ENCODE assay signal across 1 cellular context in genomic region chr7:99752354-99752753, GRCh38.
TF ChIP-seq lines count a peak whose summit lies in the region.

No MANE protein-coding gene starts in this region.

TF ChIP-seq in SK-N-SH treated with all-trans-retinoic acid at 6 μM for 48 hours, 23 proteins besides CTCF, POLR2A, EP300 and RAD21 (continued from another document):
- TF ChIP-seq PATZ1 (CRISPR knock-in tag; IDR thresholded peaks at IDR 0.05; ENCODE audit: borderline replicate concordance), result no peak
- no peak for TF ChIP-seq TOX (CRISPR knock-in tag; IDR thresholded peaks at IDR 0.05; ENCODE audit: borderline replicate concordance)
- TF ChIP-seq ZNF565 (CRISPR knock-in tag; conservative IDR thresholded peaks at IDR 0.05; ENCODE audit: low read depth), result no peak
TF ChIP-seq in SK-N-SH treated with all-trans-retinoic acid at 6 μM for 48 hours: peak in this region for 0.
